In the genomic region with DNA sequence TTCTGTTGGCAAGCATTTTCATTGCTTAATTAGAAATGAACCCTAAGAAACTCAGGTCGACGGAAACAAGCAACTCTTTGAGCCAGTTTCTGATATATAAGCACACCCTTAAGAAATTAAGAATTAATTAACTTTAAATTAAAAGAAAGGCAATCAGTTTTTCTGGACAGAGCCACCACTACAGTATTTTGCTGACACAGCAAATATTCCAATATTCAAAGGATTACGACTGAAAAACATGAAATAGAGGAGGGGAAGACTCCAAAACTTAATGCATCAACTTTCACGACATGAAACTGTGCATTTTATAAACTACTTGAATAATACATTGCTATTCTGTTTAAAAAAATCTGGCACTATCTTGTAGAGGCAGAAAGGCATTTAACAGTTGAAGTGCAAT, we compare ENCODE assay signal across 25 cellular contexts. TPM values are rescaled to one million over a fixed set of nuclear protein-coding genes. Genes with fewer than 3 reads are reported as not detected.
"Had no signal": no experiment of that assay in that cellular context is flagged by ENCODE, and none has a peak within 500 bp of the region (broad histone marks: within the 10 kb centered on the region; RNA-seq: fewer than 3 reads in every experiment).

No MANE protein-coding gene starts in this region.

- H3K27ac Mint-ChIP-seq: mesothelial cell of epicardium; natural killer cell treated with Interleukin-12 subunit alpha and Interleukin-12 subunit beta and Interleukin-15 and Interleukin-18, amount 100 ng/mL, for 72 hours; progenitor cell of endocrine pancreas had no signal

- H3K4me1 Mint-ChIP-seq: mesothelial cell of epicardium had no signal

- ATAC-seq: effector memory CD8-positive, alpha-beta T cell; mucosa of descending colon; natural killer cell treated with Interleukin-12 subunit alpha and Interleukin-12 subunit beta and Interleukin-15 and Interleukin-18, amount 100 ng/mL, for 72 hours; sciatic nerve had no signal

- H3K27me3 ChIP-seq: thyroid gland, vagina had no signal

- H3K9me3 ChIP-seq: mucosa of descending colon, stomach, thyroid gland, vagina had no signal

- H3K4me3 Mint-ChIP-seq: effector memory CD8-positive, alpha-beta T cell; mesothelial cell of epicardium; naive B cell; natural killer cell treated with Interleukin-12 subunit alpha and Interleukin-12 subunit beta and Interleukin-15 and Interleukin-18, amount 100 ng/mL, for 72 hours had no signal

- H3K27me3 Mint-ChIP-seq: effector memory CD8-positive, alpha-beta T cell; naive B cell; progenitor cell of endocrine pancreas had no signal

- H3K36me3 Mint-ChIP-seq: naive B cell; natural killer cell treated with Interleukin-12 subunit alpha and Interleukin-12 subunit beta and Interleukin-15 and Interleukin-18, amount 100 ng/mL, for 72 hours had no signal

- H3K4me2 ChIP-seq: smooth muscle cell had no signal

- H3K4me3 ChIP-seq: coronary artery, mucosa of descending colon, smooth muscle cell, stomach, thyroid gland, vagina had no signal

- DNase-seq: effector memory CD8-positive, alpha-beta T cell; head of caudate nucleus; mesenchymal stem cell; mucosa of descending colon; naive B cell; stimulated activated CD4-positive, alpha-beta T cell treated with anti-CD3 and anti-CD28 coated beads, Interleukin-12 subunit alpha, Interleukin-12 subunit beta, amount 100 ng/mL, for 4 hours; stimulated activated CD4-positive, alpha-beta T cell treated with anti-CD3 and anti-CD28 coated beads, Interleukin-1b, Interleukin-23, amount 100 ng/mL, for 48 hours; stimulated activated CD4-positive, alpha-beta T cell treated with anti-CD3 and anti-CD28 coated beads, Interleukin-4, amount 100 ng/mL, for 1 hour; stimulated activated CD8-positive, alpha-beta memory T cell treated with anti-CD3 and anti-CD28 coated beads, Interleukin-4, amount 100 ng/mL, for 48 hours; stimulated activated naive CD4-positive, alpha-beta T cell; stomach; trophoblast cell had no signal

- H3K4me1 ChIP-seq: parathyroid adenoma, stomach, thyroid gland, vagina had no signal

- H2AFZ ChIP-seq: parathyroid adenoma had no signal

- H3K9me3 Mint-ChIP-seq: effector memory CD8-positive, alpha-beta T cell; mesothelial cell of epicardium; naive B cell; natural killer cell treated with Interleukin-12 subunit alpha and Interleukin-12 subunit beta and Interleukin-15 and Interleukin-18, amount 100 ng/mL, for 72 hours; neural crest cell had no signal

- FAIRE-seq: endometrium, frontal cortex, keratinocyte had no signal

- H3K27ac ChIP-seq: parathyroid adenoma, stomach, thyroid gland, vagina had no signal

- H3K36me3 ChIP-seq: stomach, thyroid gland, vagina had no signal

- H3K79me2 ChIP-seq: parathyroid adenoma had no signal

- H3K9ac ChIP-seq: parathyroid adenoma had no signal

RNA-seq across cellular contexts. Expression of a gene that starts 7.0 kb away (rescaled TPM):
- total RNA-seq: smooth muscle cell had no signal
- polyA plus RNA-seq: keratinocyte had no signal
